ENCODE assay signal across 13 cellular contexts in the genomic region with DNA sequence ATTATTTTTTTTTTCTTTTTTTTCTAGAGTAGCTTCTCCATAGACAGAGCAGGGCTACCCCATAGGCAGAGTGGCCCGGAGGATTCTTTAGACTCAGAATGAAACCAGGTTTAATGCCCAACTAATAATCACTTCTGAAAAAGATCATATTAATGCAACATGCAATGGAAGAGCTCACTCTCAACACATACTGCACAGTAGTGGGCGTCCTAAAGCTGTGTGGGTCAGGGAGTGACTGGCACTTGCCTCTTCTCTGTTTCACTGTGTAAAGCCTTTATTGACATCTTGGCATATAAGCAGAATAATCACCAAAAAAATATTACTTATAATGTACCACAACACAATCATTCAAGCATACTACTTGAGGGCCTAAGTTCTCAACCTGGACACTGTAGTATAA.
"Had no signal": no experiment of that assay in that cellular context is flagged by ENCODE, and none has a peak within 500 bp of the region (broad histone marks: within the 10 kb centered on the region; RNA-seq: fewer than 3 reads in every experiment).

No MANE protein-coding gene starts in this region.

- H3K27me3 ChIP-seq: right lobe of liver, testis, upper lobe of right lung had no signal

- DNase-seq: activated CD4-positive, CD25-positive, alpha-beta regulatory T cell treated with anti-CD3 and anti-CD28 coated beads, Interleukin-2, amount 50 U/mL, for 72 hours; activated naive CD4-positive, alpha-beta T cell treated with anti-CD3 and anti-CD28 coated beads, Interleukin-2, amount 10 ng/mL, durations not matched to agents 7 days and 5 days; foreskin melanocyte; kidney glomerular epithelial cell; right lobe of liver; stimulated activated naive CD8-positive, alpha-beta T cell treated with anti-CD3 and anti-CD28 coated beads, Interleukin-15, Interleukin-2, amounts not matched to agents 100 U/mL and 50 U/mL, for 24 hours; T-helper 9 cell; testis; upper lobe of right lung had no signal

- H3K9me3 ChIP-seq: right lobe of liver, testis, upper lobe of right lung had no signal

- H3K4me2 ChIP-seq: smooth muscle cell had no signal

- ATAC-seq: activated T-helper 17 cell treated with anti-CD3 and anti-CD28 coated beads, Interleukin-2, amount 50 U/mL, for 72 hours; right lobe of liver; stimulated activated naive CD8-positive, alpha-beta T cell treated with anti-CD3 and anti-CD28 coated beads, Interleukin-15, Interleukin-2, amounts not matched to agents 100 U/mL and 50 U/mL, for 24 hours; upper lobe of right lung had no signal

- H3K27ac Mint-ChIP-seq: activated naive CD4-positive, alpha-beta T cell treated with anti-CD3 and anti-CD28 coated beads, Interleukin-2, amount 10 ng/mL, durations not matched to agents 7 days and 5 days; activated T-helper 17 cell treated with anti-CD3 and anti-CD28 coated beads, Interleukin-2, amount 50 U/mL, for 72 hours; dendritic cell treated with granulocyte-macrophage colony-stimulating factor and Interleukin-4, amounts not matched to agents 40 ng/mL and 50 ng/mL, for 4 days had no signal

- H3K27ac ChIP-seq: epithelial cell of prostate, right lobe of liver, testis, upper lobe of right lung had no signal

- H3K4me3 Mint-ChIP-seq: activated naive CD4-positive, alpha-beta T cell treated with anti-CD3 and anti-CD28 coated beads, Interleukin-2, amount 10 ng/mL, durations not matched to agents 7 days and 5 days; activated T-helper 17 cell treated with anti-CD3 and anti-CD28 coated beads, Interleukin-2, amount 50 U/mL, for 72 hours; dendritic cell treated with granulocyte-macrophage colony-stimulating factor and Interleukin-4, amounts not matched to agents 40 ng/mL and 50 ng/mL, for 4 days had no signal

- H3K9me3 Mint-ChIP-seq: activated naive CD4-positive, alpha-beta T cell treated with anti-CD3 and anti-CD28 coated beads, Interleukin-2, amount 10 ng/mL, durations not matched to agents 7 days and 5 days; activated T-helper 17 cell treated with anti-CD3 and anti-CD28 coated beads, Interleukin-2, amount 50 U/mL, for 72 hours; dendritic cell treated with granulocyte-macrophage colony-stimulating factor and Interleukin-4, amounts not matched to agents 40 ng/mL and 50 ng/mL, for 4 days had no signal

- H3K27me3 Mint-ChIP-seq: activated naive CD4-positive, alpha-beta T cell treated with anti-CD3 and anti-CD28 coated beads, Interleukin-2, amount 10 ng/mL, durations not matched to agents 7 days and 5 days; activated T-helper 17 cell treated with anti-CD3 and anti-CD28 coated beads, Interleukin-2, amount 50 U/mL, for 72 hours; dendritic cell treated with granulocyte-macrophage colony-stimulating factor and Interleukin-4, amounts not matched to agents 40 ng/mL and 50 ng/mL, for 4 days had no signal

- H3K4me3 ChIP-seq: right lobe of liver, smooth muscle cell, testis, upper lobe of right lung had no signal
